ENCODE assay signal across 1 cellular context in the genomic region with DNA sequence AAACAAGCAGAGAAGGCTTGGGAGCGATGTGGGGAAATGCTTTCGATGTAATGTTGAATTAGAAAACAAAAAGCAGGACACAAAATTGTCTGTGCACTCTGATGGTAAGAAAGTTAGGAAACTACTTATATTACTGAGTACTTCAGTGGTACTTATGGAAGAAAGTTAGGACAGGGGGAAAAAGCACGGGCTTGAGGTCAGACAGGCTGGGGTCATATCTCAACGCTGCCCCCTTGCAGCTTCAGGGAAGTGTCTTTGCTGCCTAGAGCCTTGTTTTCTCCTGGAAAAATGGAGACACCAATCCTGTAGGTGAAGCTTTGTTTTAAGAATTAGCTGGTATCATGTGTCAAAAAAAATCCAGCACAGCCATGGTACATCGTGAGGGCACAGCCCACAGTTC.
TF ChIP-seq lines count a peak whose summit lies in the region.

No MANE protein-coding gene starts in this region.

TF ChIP-seq in IMR-90, 13 proteins besides CTCF, POLR2A, EP300 and RAD21:
- TF ChIP-seq, protein P1, sequence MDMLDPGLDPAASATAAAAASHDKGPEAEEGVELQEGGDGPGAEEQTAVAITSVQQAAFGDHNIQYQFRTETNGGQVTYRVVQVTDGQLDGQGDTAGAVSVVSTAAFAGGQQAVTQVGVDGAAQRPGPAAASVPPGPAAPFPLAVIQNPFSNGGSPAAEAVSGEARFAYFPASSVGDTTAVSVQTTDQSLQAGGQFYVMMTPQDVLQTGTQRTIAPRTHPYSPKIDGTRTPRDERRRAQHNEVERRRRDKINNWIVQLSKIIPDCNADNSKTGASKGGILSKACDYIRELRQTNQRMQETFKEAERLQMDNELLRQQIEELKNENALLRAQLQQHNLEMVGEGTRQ (IDR thresholded peaks at IDR 0.05; ENCODE audit: low read depth, low read length) = no peak
- TF ChIP-seq RFX5 (IDR thresholded peaks at IDR 0.05; ENCODE audit: low read depth, low read length) (no peak), FOS (IDR thresholded peaks at IDR 0.05; ENCODE audit: low read depth, low read length) (no peak), BHLHE40 (IDR thresholded peaks at IDR 0.05; ENCODE audit: low read depth, low read length) (no peak), RCOR1 (IDR thresholded peaks at IDR 0.05; ENCODE audit: insufficient replicate concordance, low read length) (no peak), CEBPB (IDR thresholded peaks at IDR 0.05; ENCODE audit: low read depth, low read length) (no peak), NFE2L2 (IDR thresholded peaks at IDR 0.05; ENCODE audit: low read depth, low read length) (no peak), MAZ (IDR thresholded peaks at IDR 0.05; ENCODE audit: borderline replicate concordance, low read depth, low read length) (no peak), CHD1 (IDR thresholded peaks at IDR 0.05; ENCODE audit: low read depth, low read length) (no peak), MXI1 (IDR thresholded peaks at IDR 0.05; ENCODE audit: borderline replicate concordance, low read depth, low read length) (no peak), SMC3 (IDR thresholded peaks at IDR 0.05; ENCODE audit: low read depth, low read length) (no peak), MAFK (IDR thresholded peaks at IDR 0.05; ENCODE audit: low read depth, low read length) (no peak)
- TF ChIP-seq, protein P2, sequence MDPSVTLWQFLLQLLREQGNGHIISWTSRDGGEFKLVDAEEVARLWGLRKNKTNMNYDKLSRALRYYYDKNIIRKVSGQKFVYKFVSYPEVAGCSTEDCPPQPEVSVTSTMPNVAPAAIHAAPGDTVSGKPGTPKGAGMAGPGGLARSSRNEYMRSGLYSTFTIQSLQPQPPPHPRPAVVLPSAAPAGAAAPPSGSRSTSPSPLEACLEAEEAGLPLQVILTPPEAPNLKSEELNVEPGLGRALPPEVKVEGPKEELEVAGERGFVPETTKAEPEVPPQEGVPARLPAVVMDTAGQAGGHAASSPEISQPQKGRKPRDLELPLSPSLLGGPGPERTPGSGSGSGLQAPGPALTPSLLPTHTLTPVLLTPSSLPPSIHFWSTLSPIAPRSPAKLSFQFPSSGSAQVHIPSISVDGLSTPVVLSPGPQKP (IDR thresholded peaks at IDR 0.05; ENCODE audit: borderline replicate concordance, low read depth, low read length) = no peak
